ENCODE assay signal across 20 cellular contexts in genomic region chr20:53984354-53984753, GRCh38.
A peak's percentile ranks its signal among the peaks of the same experiment; 100 is the strongest.
DNase-seq lines count a peak whose midpoint lies in the region; ATAC-seq and TF ChIP-seq lines count a peak whose summit lies in the region.
"Had no signal": no experiment of that assay in that cellular context is flagged by ENCODE, and none has a peak within 500 bp of the region (broad histone marks: within the 10 kb centered on the region; RNA-seq: fewer than 3 reads in every experiment).

No MANE protein-coding gene starts in this region.

- DNase-seq in HS-5 (ENCODE audit: low read depth): peak; percentile 100
- DNase-seq in fibroblast of peridontal ligament (ENCODE audit: extremely low read depth): peak; percentile 81
- no peak for DNase-seq in omental fat pad (ENCODE audit: low spot score)
- no peak for DNase-seq in EL
- DNase-seq in activated effector memory CD4-positive, alpha-beta T cell treated with Interleukin-2 at 50 U/mL for 16 hours: no peak
- DNase-seq in AML-193 (lab: John Stamatoyannopoulos, UW): no peak
- DNase-seq: activated CD4-positive, alpha-beta T cell treated with anti-CD3 and anti-CD28 coated beads, Interleukin-2, amount 50 U/mL, for 4 hours; activated naive CD4-positive, alpha-beta T cell treated with Interleukin-2 at 50 U/mL for 16 hours; effector memory CD4-positive, alpha-beta T cell; hippocampal formation; IMR-90; mesendoderm; MM.1S; NCI-H1436 treated with DMSO at 0.1 percent for 48 hours; NCI-H226; PC-3; stimulated activated CD4-positive, alpha-beta T cell treated with anti-CD3 and anti-CD28 coated beads, Interleukin-15, amount 100 ng/mL, for 24 hours; T-helper 2 cell; tibial artery had no signal

- ATAC-seq in omental fat pad (ENCODE audit: low FRiP score): peak; percentile 82
- ATAC-seq in GM19328 (IDR thresholded peaks at IDR 0.05; ENCODE audit: unreplicated experiment): no peak
- ATAC-seq: PC-3 had no signal

- no peak for TF ChIP-seq CTCF in omental fat pad (IDR thresholded peaks at IDR 0.05)

Comparison
In these comparisons a context has a peak if more than half of its experiments do, and no peak if none do; other contexts are left out.
1. DNase-seq: peak in HS-5 (single experiment) and fibroblast of peridontal ligament (single experiment); none in omental fat pad (single experiment), EL (single experiment), activated effector memory CD4-positive, alpha-beta T cell treated with Interleukin-2 at 50 U/mL for 16 hours (single experiment) and AML-193 (0 of 2).